Comparison of ENCODE assay signal across 8 cellular contexts in the genomic region with DNA sequence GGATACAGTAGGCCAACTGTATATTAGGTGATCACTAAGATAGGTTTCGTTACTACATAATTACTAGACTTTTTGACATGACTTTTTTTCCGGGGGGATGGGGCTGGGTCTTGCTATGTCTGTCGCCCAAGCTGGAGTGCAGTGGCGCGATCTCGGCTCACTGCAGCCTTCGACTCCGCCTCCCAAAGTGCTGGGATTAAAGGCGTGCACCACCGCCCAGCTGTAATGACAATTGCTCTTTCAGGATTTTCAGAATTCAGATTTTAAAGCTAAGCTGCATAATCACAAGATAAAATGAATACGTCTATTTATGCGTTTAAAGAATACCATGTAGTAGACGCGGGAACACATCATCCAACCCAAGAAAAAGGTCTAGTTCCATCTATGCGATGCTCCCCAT. TPM values are rescaled to one million over a fixed set of nuclear protein-coding genes. Genes with fewer than 3 reads are reported as not detected.
DNase-seq lines count a peak whose midpoint lies in the region; ATAC-seq and TF ChIP-seq lines count a peak whose summit lies in the region.

No MANE protein-coding gene starts in this region.

- POLR2A ChIA-PET in WTC11 (lab: Charles Lee): interaction anchor here (2.6 kb wide), 1 partner anchor 12 kb away, joined by 10 read pairs; no protein-coding TSS in a partner anchor

- WGBS in right cardiac atrium: 6% methylated on average over 15 of the region's 15 CpGs
- WGBS in spleen, 5 donors: 5 to 8% (median 7%) methylated on average over 15 of the region's 15 CpGs

- DNase-seq in NCI-H748 (lab: John Stamatoyannopoulos, UW; ENCODE audit: unreplicated experiment) (peak; percentile 29), NCI-H748 treated with DMSO at 0.1 percent for 48 hours (lab: John Stamatoyannopoulos, UW) (no peak), WTC11 (ENCODE audit: low spot score) (no peak), right cardiac atrium (peak in 1 of 3 donors; percentile 62), spleen (no peak), GM13977 (ENCODE audit: low spot score) (no peak)

- H3K36me3 ChIP-seq in spleen: peaks cover 0 to 30% (median 12%) of the 10 kb centered on the region in 6 donors

- peaks cover 45% of the 10 kb centered on the region for H3K36me3 Mint-ChIP-seq in WTC11

- ATAC-seq in WTC11 (no peak), right cardiac atrium (no peak), GM18505 (IDR thresholded peaks at IDR 0.05; ENCODE audit: unreplicated experiment) (no peak)
- ATAC-seq in activated CD4-positive, CD25-positive, alpha-beta regulatory T cell treated with anti-CD3 and anti-CD28 coated beads, Interleukin-2, amount 50 U/mL, for 24 hours: no peak

- in situ Hi-C loops in GM13977 (cut with MboI; ENCODE audit: low pct_unique_long_range_greater_than_20kb, low sequenced_read_pairs, unreplicated experiment): no loop called here

- peaks cover 7% of the 10 kb centered on the region for H3K4me1 ChIP-seq in right cardiac atrium (ENCODE audit: control insufficient read depth, insufficient read depth, low read length)
- H3K4me1 ChIP-seq in spleen: peaks cover 38 to 79% (median 64%) of the 10 kb centered on the region in 6 donors

- CTCF ChIA-PET in WTC11 (lab: Charles Lee): interaction anchor here (1.9 to 2.0 kb wide), 2 partner anchors 12 to 232 kb away, joined by 5 to 7 read pairs; no protein-coding TSS in a partner anchor

- H3K9me3 Mint-ChIP-seq in WTC11: no peaks in the 10 kb centered on the region

- peak overlapping the region; percentile 97 for H3K4me3 Mint-ChIP-seq in WTC11

- TF ChIP-seq POLR2A in spleen (IDR thresholded peaks at IDR 0.05) (no peak), GM18505 (IDR thresholded peaks at IDR 0.05; ENCODE audit: borderline replicate concordance, extremely low read depth, insufficient read depth, insufficient read length) (no peak)

- H3K27ac Mint-ChIP-seq in WTC11: peak overlapping the region; percentile 98

- H3K27me3 ChIP-seq in right cardiac atrium (ENCODE audit: control insufficient read depth, insufficient read depth): no peaks in the 10 kb centered on the region
- H3K27me3 ChIP-seq in spleen (replicated peaks in 1 of 7): no peaks in the 10 kb centered on the region

- H3K27me3 Mint-ChIP-seq in WTC11 (ENCODE audit: low read depth): no peaks in the 10 kb centered on the region

- TF ChIP-seq CTCF in WTC11 (IDR thresholded peaks at IDR 0.05) (no peak), spleen (IDR thresholded peaks at IDR 0.05 in 8 of 11, conservative IDR thresholded peaks at IDR 0.05 in 3 of 11) (no peak), GM13977 (IDR thresholded peaks at IDR 0.05; ENCODE audit: extremely low read depth, insufficient read depth, missing control alignments) (no peak)

- H3K27ac ChIP-seq in right cardiac atrium (ENCODE audit: low read length) (peak overlapping the region; percentile 97), spleen (peak overlapping the region; percentile 97 to 100 (median 98))

- H3K9me3 ChIP-seq in right cardiac atrium (ENCODE audit: control insufficient read depth, low read length): no peaks in the 10 kb centered on the region
- no peaks in the 10 kb centered on the region for H3K9me3 ChIP-seq in spleen

- peaks cover 32% of the 10 kb centered on the region for H3K4me1 Mint-ChIP-seq in WTC11

- intact Hi-C loops in right cardiac atrium (cut with DNase I) (no loop called here), spleen (cut with DNase I; ENCODE audit: low total_unique reads) (no loop called here)

- peak overlapping the region; percentile 67 for H3K4me3 ChIP-seq in right cardiac atrium (ENCODE audit: low read length)
- H3K4me3 ChIP-seq in spleen: peak overlapping the region; percentile 54 to 91 (median 68)

TF ChIP-seq in WTC11, 78 proteins besides CTCF, POLR2A, EP300 and RAD21 (continues in another document):
- TF ChIP-seq, protein P1, sequence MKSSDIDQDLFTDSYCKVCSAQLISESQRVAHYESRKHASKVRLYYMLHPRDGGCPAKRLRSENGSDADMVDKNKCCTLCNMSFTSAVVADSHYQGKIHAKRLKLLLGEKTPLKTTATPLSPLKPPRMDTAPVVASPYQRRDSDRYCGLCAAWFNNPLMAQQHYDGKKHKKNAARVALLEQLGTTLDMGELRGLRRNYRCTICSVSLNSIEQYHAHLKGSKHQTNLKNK (CRISPR knock-in tag; IDR thresholded peaks at IDR 0.05): no peak
- TF ChIP-seq GABPB1 (CRISPR knock-in tag; IDR thresholded peaks at IDR 0.05) (no peak), SMAD4 (CRISPR knock-in tag; IDR thresholded peaks at IDR 0.05) (no peak), JAZF1 (CRISPR knock-in tag; IDR thresholded peaks at IDR 0.05) (no peak)
- TF ChIP-seq, protein P2, sequence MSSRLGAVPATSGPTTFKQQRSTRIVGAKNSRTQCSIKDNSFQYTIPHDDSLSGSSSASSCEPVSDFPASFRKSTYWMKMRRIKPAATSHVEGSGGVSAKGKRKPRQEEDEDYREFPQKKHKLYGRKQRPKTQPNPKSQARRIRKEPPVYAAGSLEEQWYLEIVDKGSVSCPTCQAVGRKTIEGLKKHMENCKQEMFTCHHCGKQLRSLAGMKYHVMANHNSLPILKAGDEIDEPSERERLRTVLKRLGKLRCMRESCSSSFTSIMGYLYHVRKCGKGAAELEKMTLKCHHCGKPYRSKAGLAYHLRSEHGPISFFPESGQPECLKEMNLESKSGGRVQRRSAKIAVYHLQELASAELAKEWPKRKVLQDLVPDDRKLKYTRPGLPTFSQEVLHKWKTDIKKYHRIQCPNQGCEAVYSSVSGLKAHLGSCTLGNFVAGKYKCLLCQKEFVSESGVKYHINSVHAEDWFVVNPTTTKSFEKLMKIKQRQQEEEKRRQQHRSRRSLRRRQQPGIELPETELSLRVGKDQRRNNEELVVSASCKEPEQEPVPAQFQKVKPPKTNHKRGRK (CRISPR knock-in tag; IDR thresholded peaks at IDR 0.05; ENCODE audit: borderline replicate concordance): no peak
- TF ChIP-seq, protein P3, sequence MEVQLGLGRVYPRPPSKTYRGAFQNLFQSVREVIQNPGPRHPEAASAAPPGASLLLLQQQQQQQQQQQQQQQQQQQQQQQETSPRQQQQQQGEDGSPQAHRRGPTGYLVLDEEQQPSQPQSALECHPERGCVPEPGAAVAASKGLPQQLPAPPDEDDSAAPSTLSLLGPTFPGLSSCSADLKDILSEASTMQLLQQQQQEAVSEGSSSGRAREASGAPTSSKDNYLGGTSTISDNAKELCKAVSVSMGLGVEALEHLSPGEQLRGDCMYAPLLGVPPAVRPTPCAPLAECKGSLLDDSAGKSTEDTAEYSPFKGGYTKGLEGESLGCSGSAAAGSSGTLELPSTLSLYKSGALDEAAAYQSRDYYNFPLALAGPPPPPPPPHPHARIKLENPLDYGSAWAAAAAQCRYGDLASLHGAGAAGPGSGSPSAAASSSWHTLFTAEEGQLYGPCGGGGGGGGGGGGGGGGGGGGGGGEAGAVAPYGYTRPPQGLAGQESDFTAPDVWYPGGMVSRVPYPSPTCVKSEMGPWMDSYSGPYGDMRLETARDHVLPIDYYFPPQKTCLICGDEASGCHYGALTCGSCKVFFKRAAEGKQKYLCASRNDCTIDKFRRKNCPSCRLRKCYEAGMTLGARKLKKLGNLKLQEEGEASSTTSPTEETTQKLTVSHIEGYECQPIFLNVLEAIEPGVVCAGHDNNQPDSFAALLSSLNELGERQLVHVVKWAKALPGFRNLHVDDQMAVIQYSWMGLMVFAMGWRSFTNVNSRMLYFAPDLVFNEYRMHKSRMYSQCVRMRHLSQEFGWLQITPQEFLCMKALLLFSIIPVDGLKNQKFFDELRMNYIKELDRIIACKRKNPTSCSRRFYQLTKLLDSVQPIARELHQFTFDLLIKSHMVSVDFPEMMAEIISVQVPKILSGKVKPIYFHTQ (CRISPR knock-in tag; IDR thresholded peaks at IDR 0.05): no peak
- TF ChIP-seq, protein P4, sequence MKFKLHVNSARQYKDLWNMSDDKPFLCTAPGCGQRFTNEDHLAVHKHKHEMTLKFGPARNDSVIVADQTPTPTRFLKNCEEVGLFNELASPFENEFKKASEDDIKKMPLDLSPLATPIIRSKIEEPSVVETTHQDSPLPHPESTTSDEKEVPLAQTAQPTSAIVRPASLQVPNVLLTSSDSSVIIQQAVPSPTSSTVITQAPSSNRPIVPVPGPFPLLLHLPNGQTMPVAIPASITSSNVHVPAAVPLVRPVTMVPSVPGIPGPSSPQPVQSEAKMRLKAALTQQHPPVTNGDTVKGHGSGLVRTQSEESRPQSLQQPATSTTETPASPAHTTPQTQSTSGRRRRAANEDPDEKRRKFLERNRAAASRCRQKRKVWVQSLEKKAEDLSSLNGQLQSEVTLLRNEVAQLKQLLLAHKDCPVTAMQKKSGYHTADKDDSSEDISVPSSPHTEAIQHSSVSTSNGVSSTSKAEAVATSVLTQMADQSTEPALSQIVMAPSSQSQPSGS (CRISPR knock-in tag; IDR thresholded peaks at IDR 0.05; ENCODE audit: borderline replicate concordance, low read depth): no peak
- TF ChIP-seq, protein P5, sequence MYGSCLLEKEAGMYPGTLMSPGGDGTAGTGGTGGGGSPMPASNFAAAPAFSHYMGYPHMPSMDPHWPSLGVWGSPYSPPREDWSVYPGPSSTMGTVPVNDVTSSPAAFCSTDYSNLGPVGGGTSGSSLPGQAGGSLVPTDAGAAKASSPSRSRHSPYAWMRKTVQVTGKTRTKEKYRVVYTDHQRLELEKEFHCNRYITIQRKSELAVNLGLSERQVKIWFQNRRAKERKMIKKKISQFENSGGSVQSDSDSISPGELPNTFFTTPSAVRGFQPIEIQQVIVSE (CRISPR knock-in tag; IDR thresholded peaks at IDR 0.05; ENCODE audit: borderline replicate concordance): no peak

RNA-seq across cellular contexts. Expression of a gene that starts 1.0 kb away (rescaled TPM):
- total RNA-seq in WTC11 (2021) (41.7 to 47.2 TPM (median 44.7 TPM) in 3 replicates), right cardiac atrium (10 to 100 TPM; 14.6 to 30.3 (median 20.0) TPM), spleen (100 to 1,000 TPM in 1 of 7 donors, 10 to 100 TPM in 6; 43.9 to 136 (median 62.6) TPM)
- polyA plus RNA-seq in right cardiac atrium (26.7 TPM), spleen (10 to 100 TPM; 47.9 to 75.3 (median 68.5) TPM)

RNA-seq across cellular contexts. Expression of a gene that starts 8.2 kb away (rescaled TPM):
- total RNA-seq in WTC11 (2021): 10.4 to 13.6 TPM (median 11.8 TPM) in 3 replicates
- 10 to 100 TPM; 29.0 to 35.6 (median 32.5) TPM for total RNA-seq in right cardiac atrium
- polyA plus RNA-seq in right cardiac atrium: 9.7 TPM
- 10 to 100 TPM; 29.2 to 60.6 (median 40.4) TPM for total RNA-seq in spleen
- 10 to 100 TPM in 2 of 3 donors, 1 to 10 TPM in 1; 8.4 to 13.7 (median 10.8) TPM for polyA plus RNA-seq in spleen

RNA-seq across cellular contexts. Expression of a gene that starts 22.3 kb away (rescaled TPM):
- total RNA-seq in WTC11 (2021): not detected in 3 replicates
- total RNA-seq in right cardiac atrium: under 1 TPM in 2 of 4 donors, not detected in 2; 0.23 to 0.29 TPM
- 0.23 TPM for polyA plus RNA-seq in right cardiac atrium
- total RNA-seq in spleen: not detected
- under 1 TPM in 2 of 3 donors, not detected in 1; 0.06 to 0.09 TPM for polyA plus RNA-seq in spleen

RNA-seq across cellular contexts. Expression of a gene that starts 59.7 kb away (rescaled TPM):
- 79.5 to 97.4 TPM (median 81.6 TPM) in 3 replicates for total RNA-seq in WTC11 (2021)
- total RNA-seq in right cardiac atrium: 10 to 100 TPM; 22.9 to 29.8 (median 27.5) TPM
- 16.8 TPM for polyA plus RNA-seq in right cardiac atrium
- total RNA-seq in spleen: 10 to 100 TPM; 18.9 to 48.6 (median 37.5) TPM
- 10 to 100 TPM; 16.6 to 27.3 (median 25.4) TPM for polyA plus RNA-seq in spleen
